16 cellular contexts compared by ENCODE assay signal in genomic region chr17:82627827-82628226, GRCh38. TPM values are rescaled to one million over a fixed set of nuclear protein-coding genes. Genes with fewer than 3 reads are reported as not detected.
DNase-seq lines count a peak whose midpoint lies in the region; ATAC-seq and TF ChIP-seq lines count a peak whose summit lies in the region.
"Had no signal": no experiment of that assay in that cellular context is flagged by ENCODE, and none has a peak within 500 bp of the region (broad histone marks: within the 10 kb centered on the region; RNA-seq: fewer than 3 reads in every experiment).

No MANE protein-coding gene starts in this region.

- H3K9me3 ChIP-seq in suprapubic skin, result no peaks in the 10 kb centered on the region
- H3K9me3 ChIP-seq in PC-9 (ENCODE audit: insufficient read depth, low read depth), result no peaks in the 10 kb centered on the region

- H2AFZ ChIP-seq in PC-9, result no peak overlapping the region

- no peak for DNase-seq in activated CD8-positive, alpha-beta T cell treated with anti-CD3 and anti-CD28 coated beads, Interleukin-2, amount 10 ng/mL, durations not matched to agents 7 days and 5 days
- no peak for DNase-seq in activated CD8-positive, alpha-beta T cell treated with anti-CD3 and anti-CD28 coated beads for 36 hours
- DNase-seq in OCI-M1 (lab: John Stamatoyannopoulos, UW) (peak; percentile 14), left lobe of liver (ENCODE audit: low spot score) (no peak), suprapubic skin (ENCODE audit: low spot score in 2 of 2) (no peak), PC-9 (no peak), NCI-H2227 (lab: John Stamatoyannopoulos, UW; ENCODE audit: unreplicated experiment) (no peak)
- DNase-seq: CD4-positive, CD25-positive, alpha-beta regulatory T cell; cerebellar nuclear complex; DMS53; NCI-H1092 treated with DMSO at 0.1 percent for 48 hours; NCI-H748 treated with DMSO at 0.1 percent for 48 hours; stimulated activated CD4-positive, alpha-beta T cell treated with anti-CD3 and anti-CD28 coated beads, Interleukin-12 subunit alpha, Interleukin-12 subunit beta, amount 100 ng/mL, for 4 hours had no signal

- H3K27me3 ChIP-seq in suprapubic skin, result no peaks in the 10 kb centered on the region
- no peaks in the 10 kb centered on the region for H3K27me3 ChIP-seq in PC-9 (ENCODE audit: insufficient read depth, low read depth)

- peak overlapping the region; percentile 2 for H3K27ac Mint-ChIP-seq in activated CD8-positive, alpha-beta T cell treated with anti-CD3 and anti-CD28 coated beads, Interleukin-2, amount 10 ng/mL, durations not matched to agents 7 days and 5 days
- no peak overlapping the region for H3K27ac Mint-ChIP-seq in activated CD8-positive, alpha-beta T cell treated with anti-CD3 and anti-CD28 coated beads for 36 hours
- H3K27ac Mint-ChIP-seq: natural killer cell treated with Interleukin-12 subunit alpha and Interleukin-12 subunit beta and Interleukin-15 and Interleukin-18, amount 100 ng/mL, for 72 hours; T-helper 1 cell treated with Interleukin-12 subunit alpha and Interleukin-12 subunit beta and Interleukin-4 antibody, amounts not matched to agents 30 μg/mL and 1 μg/mL, for 36 hours had no signal

- H3K79me2 ChIP-seq in PC-9 (ENCODE audit: low read depth), result 0 out of 2 replicates have a peak, but pooled peaks cover 8% of the 10 kb centered on the region

- peaks cover 5% of the 10 kb centered on the region for H4K20me1 ChIP-seq in PC-9 (ENCODE audit: insufficient read depth)

- H3K4me1 Mint-ChIP-seq in activated CD8-positive, alpha-beta T cell treated with anti-CD3 and anti-CD28 coated beads, Interleukin-2, amount 10 ng/mL, durations not matched to agents 7 days and 5 days (ENCODE audit: low read depth), result no peaks in the 10 kb centered on the region
- H3K4me1 Mint-ChIP-seq in activated CD8-positive, alpha-beta T cell treated with anti-CD3 and anti-CD28 coated beads for 36 hours (ENCODE audit: low read depth), result peaks cover 4% of the 10 kb centered on the region

- WGBS in suprapubic skin, result 75% methylated on average over 6 of the region's 6 CpGs

- BruUV-seq in PC-9 (replicated peaks; lab: Mats Ljungman, UMichigan), result no TSS peak

- CTCF ChIA-PET in activated CD8-positive, alpha-beta T cell treated with anti-CD3 and anti-CD28 coated beads, Interleukin-2, amount 10 ng/mL, durations not matched to agents 7 days and 5 days (lab: Charles Lee), result no interaction called here
- CTCF ChIA-PET in activated CD8-positive, alpha-beta T cell treated with anti-CD3 and anti-CD28 coated beads for 36 hours (lab: Charles Lee), result no interaction called here
- CTCF ChIA-PET in PC-9 (lab: Charles Lee), result no interaction called here

- no peak for TF ChIP-seq POLR2A in suprapubic skin (IDR thresholded peaks at IDR 0.05)

- ATAC-seq in activated CD8-positive, alpha-beta T cell treated with anti-CD3 and anti-CD28 coated beads, Interleukin-2, amount 10 ng/mL, durations not matched to agents 7 days and 5 days, result no peak
- no peak for ATAC-seq in activated CD8-positive, alpha-beta T cell treated with anti-CD3 and anti-CD28 coated beads for 36 hours
- peak; percentile 11 for ATAC-seq in left lobe of liver
- ATAC-seq in HG02588 (IDR thresholded peaks at IDR 0.05; ENCODE audit: unreplicated experiment), result no peak

- no peak overlapping the region for H3K4me2 ChIP-seq in PC-9

- H3K4me1 ChIP-seq in suprapubic skin, result peaks cover 15% of the 10 kb centered on the region
- H3K4me1 ChIP-seq in PC-9 (replicated peaks; ENCODE audit: insufficient read depth), result no peaks in the 10 kb centered on the region

- H3K27ac ChIP-seq in suprapubic skin, result peak overlapping the region; percentile 11
- H3K27ac ChIP-seq in PC-9, result no peak overlapping the region

- H3K4me3 ChIP-seq in suprapubic skin (peak overlapping the region; percentile 19), PC-9 (no peak overlapping the region)

- H3K9me2 ChIP-seq in PC-9 (ENCODE audit: insufficient read depth), result no peaks in the 10 kb centered on the region

- no peak for TF ChIP-seq CTCF in activated CD8-positive, alpha-beta T cell treated with anti-CD3 and anti-CD28 coated beads for 36 hours (IDR thresholded peaks at IDR 0.05)
- TF ChIP-seq CTCF in suprapubic skin (IDR thresholded peaks at IDR 0.05), result no peak
- TF ChIP-seq CTCF in PC-9 (conservative IDR thresholded peaks at IDR 0.05), result no peak

- intact Hi-C loops in activated CD8-positive, alpha-beta T cell treated with anti-CD3 and anti-CD28 coated beads for 36 hours (cut with micrococcal nuclease), result no loop called here
- intact Hi-C loops in PC-9 (cut with micrococcal nuclease; ENCODE audit: unreplicated experiment), result no loop called here

- POLR2A ChIA-PET in activated CD8-positive, alpha-beta T cell treated with anti-CD3 and anti-CD28 coated beads, Interleukin-2, amount 10 ng/mL, durations not matched to agents 7 days and 5 days (lab: Charles Lee), result no interaction called here
- POLR2A ChIA-PET in activated CD8-positive, alpha-beta T cell treated with anti-CD3 and anti-CD28 coated beads for 36 hours (lab: Charles Lee), result no interaction called here
- POLR2A ChIA-PET in PC-9 (lab: Charles Lee; ENCODE audit: unreplicated experiment), result no interaction called here

- no peak for TF ChIP-seq EP300 in suprapubic skin (IDR thresholded peaks at IDR 0.05)

- H3K36me3 ChIP-seq in suprapubic skin, result peaks cover 76% of the 10 kb centered on the region
- H3K36me3 ChIP-seq in PC-9 (ENCODE audit: low read depth), result 0 out of 2 replicates have a peak, but pooled peaks cover 3% of the 10 kb centered on the region

- H3K27me3 Mint-ChIP-seq in activated CD8-positive, alpha-beta T cell treated with anti-CD3 and anti-CD28 coated beads, Interleukin-2, amount 10 ng/mL, durations not matched to agents 7 days and 5 days (ENCODE audit: low read depth), result no peaks in the 10 kb centered on the region
- H3K27me3 Mint-ChIP-seq in activated CD8-positive, alpha-beta T cell treated with anti-CD3 and anti-CD28 coated beads for 36 hours, result no peaks in the 10 kb centered on the region
- H3K27me3 Mint-ChIP-seq: CD4-positive, CD25-positive, alpha-beta regulatory T cell; natural killer cell treated with Interleukin-12 subunit alpha and Interleukin-12 subunit beta and Interleukin-15 and Interleukin-18, amount 100 ng/mL, for 72 hours had no signal

- no peak overlapping the region for H3K4me3 Mint-ChIP-seq in activated CD8-positive, alpha-beta T cell treated with anti-CD3 and anti-CD28 coated beads, Interleukin-2, amount 10 ng/mL, durations not matched to agents 7 days and 5 days
- no peak overlapping the region for H3K4me3 Mint-ChIP-seq in activated CD8-positive, alpha-beta T cell treated with anti-CD3 and anti-CD28 coated beads for 36 hours
- H3K4me3 Mint-ChIP-seq: CD4-positive, CD25-positive, alpha-beta regulatory T cell; natural killer cell treated with Interleukin-12 subunit alpha and Interleukin-12 subunit beta and Interleukin-15 and Interleukin-18, amount 100 ng/mL, for 72 hours; T-helper 1 cell treated with Interleukin-12 subunit alpha and Interleukin-12 subunit beta and Interleukin-4 antibody, amounts not matched to agents 30 μg/mL and 1 μg/mL, for 36 hours had no signal

- H3K9me3 Mint-ChIP-seq in activated CD8-positive, alpha-beta T cell treated with anti-CD3 and anti-CD28 coated beads, Interleukin-2, amount 10 ng/mL, durations not matched to agents 7 days and 5 days (ENCODE audit: insufficient read depth), result no peaks in the 10 kb centered on the region
- H3K9me3 Mint-ChIP-seq in activated CD8-positive, alpha-beta T cell treated with anti-CD3 and anti-CD28 coated beads for 36 hours, result no peaks in the 10 kb centered on the region
- H3K9me3 Mint-ChIP-seq: CD4-positive, CD25-positive, alpha-beta regulatory T cell; natural killer cell treated with Interleukin-12 subunit alpha and Interleukin-12 subunit beta and Interleukin-15 and Interleukin-18, amount 100 ng/mL, for 72 hours; T-helper 1 cell treated with Interleukin-12 subunit alpha and Interleukin-12 subunit beta and Interleukin-4 antibody, amounts not matched to agents 30 μg/mL and 1 μg/mL, for 36 hours had no signal

- no peaks in the 10 kb centered on the region for H3F3A ChIP-seq in PC-9 (ENCODE audit: insufficient read depth, low read depth)

- H3K36me3 Mint-ChIP-seq in activated CD8-positive, alpha-beta T cell treated with anti-CD3 and anti-CD28 coated beads, Interleukin-2, amount 10 ng/mL, durations not matched to agents 7 days and 5 days (ENCODE audit: low read depth), result peaks cover 36% of the 10 kb centered on the region
- peaks cover 45% of the 10 kb centered on the region for H3K36me3 Mint-ChIP-seq in activated CD8-positive, alpha-beta T cell treated with anti-CD3 and anti-CD28 coated beads for 36 hours (ENCODE audit: low read depth)

RNA-seq across cellular contexts. Expression of gene WDR45B, which starts 20.4 kb away (rescaled TPM):
- 10 to 100 TPM; 38.2 to 40.2 TPM for total RNA-seq in activated CD8-positive, alpha-beta T cell treated with anti-CD3 and anti-CD28 coated beads, Interleukin-2, amount 10 ng/mL, durations not matched to agents 7 days and 5 days
- total RNA-seq in activated CD8-positive, alpha-beta T cell treated with anti-CD3 and anti-CD28 coated beads for 36 hours, result 100 to 1,000 TPM; 127 to 132 TPM
- total RNA-seq in left lobe of liver (26.6 TPM), suprapubic skin (10 to 100 TPM; 70.1 to 96.8 (median 90.0) TPM), PC-9 (2021) (65.1 and 84.9 TPM in 2 replicates)
